In the genomic region with DNA sequence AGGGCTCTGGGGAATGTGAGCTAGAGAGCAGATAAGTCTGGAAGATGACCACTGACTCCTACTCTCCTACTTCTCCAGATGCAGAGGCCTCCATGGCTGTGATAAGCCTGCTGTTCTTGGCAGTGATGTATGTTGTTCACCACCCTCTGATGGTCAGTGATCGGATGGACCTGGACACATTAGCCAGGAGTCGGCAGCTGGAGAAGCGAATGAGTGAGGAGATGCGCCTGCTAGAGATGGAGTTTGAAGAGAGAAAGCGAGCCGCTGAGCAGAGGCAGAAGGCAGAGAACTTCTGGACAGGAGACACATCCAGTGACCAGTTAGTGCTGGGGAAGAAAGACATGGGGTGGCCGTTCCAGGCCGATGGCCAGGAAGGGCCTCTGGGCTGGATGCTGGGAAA, we compare ENCODE assay signal across 15 cellular contexts. TPM values are rescaled to one million over a fixed set of nuclear protein-coding genes. Genes with fewer than 3 reads are reported as not detected.
DNase-seq lines count a peak whose midpoint lies in the region; ATAC-seq and TF ChIP-seq lines count a peak whose summit lies in the region.
"Had no signal": no experiment of that assay in that cellular context is flagged by ENCODE, and none has a peak within 500 bp of the region (broad histone marks: within the 10 kb centered on the region; RNA-seq: fewer than 3 reads in every experiment).

No MANE protein-coding gene starts in this region.

- WGBS in psoas muscle, 3 donors: 90 to 93% (median 91%) methylated on average over 8 of the region's 8 CpGs

- H3K4me1 ChIP-seq in Karpas-422 (ENCODE audit: low read length) (peaks cover 32% of the 10 kb centered on the region), psoas muscle (no peaks in the 10 kb centered on the region)

- H3K27me3 ChIP-seq in Karpas-422 (ENCODE audit: low read length) (no peaks in the 10 kb centered on the region), psoas muscle (ENCODE audit: insufficient read depth in 3 of 3, low read length in 2 of 3) (peaks cover 0 to 44% (median 14%) of the 10 kb centered on the region in 3 donors)
- H3K27me3 ChIP-seq: ovary had no signal

- H3K4me2 ChIP-seq in Karpas-422 (ENCODE audit: low read depth, low read length, poor library complexity, severe bottlenecking): peak overlapping the region; percentile 85

- H4K20me1 ChIP-seq in Karpas-422 (ENCODE audit: insufficient read depth, low read depth, low read length): no peaks in the 10 kb centered on the region

- no peak for TF ChIP-seq CTCF in psoas muscle (IDR thresholded peaks at IDR 0.05)

- intact Hi-C loops in psoas muscle (cut with DNase I): no loop called here

- H3K9me3 Mint-ChIP-seq in activated naive CD8-positive, alpha-beta T cell treated with anti-CD3 and anti-CD28 coated beads, Interleukin-2, amount 50 U/mL, for 24 hours: no peaks in the 10 kb centered on the region

- H3K9me2 ChIP-seq in Karpas-422 (replicated peaks; ENCODE audit: insufficient read depth, low read length): no peaks in the 10 kb centered on the region

- H3K9ac ChIP-seq in Karpas-422 (ENCODE audit: low read length): peak overlapping the region; percentile 86

- DNase-seq in activated effector memory CD4-positive, alpha-beta T cell treated with anti-CD3 and anti-CD28 coated beads, Interleukin-2, amount 50 U/mL, for 16 hours: peak; percentile 57
- DNase-seq in activated effector memory CD4-positive, alpha-beta T cell treated with Interleukin-2 at 50 U/mL for 16 hours: no peak
- DNase-seq in Karpas-422: no peak
- no peak for DNase-seq in activated naive CD8-positive, alpha-beta T cell treated with anti-CD3 and anti-CD28 coated beads, Interleukin-2, amount 50 U/mL, for 24 hours
- no peak for DNase-seq in psoas muscle
- no peak for DNase-seq in NCI-H1417 (lab: John Stamatoyannopoulos, UW)
- DNase-seq in NCI-H2196 treated with DMSO at 0.1 percent for 48 hours (lab: John Stamatoyannopoulos, UW; ENCODE audit: unreplicated experiment): no peak
- DNase-seq: activated CD4-positive, CD25-positive, alpha-beta regulatory T cell treated with anti-CD3 and anti-CD28 coated beads, Interleukin-2, amount 50 U/mL, for 72 hours; DMS153; mesendoderm; NCI-H1105 treated with DMSO at 0.1 percent for 48 hours; NCI-H2227 treated with DMSO at 0.1 percent for 48 hours; ovary had no signal

- H3K36me3 ChIP-seq in Karpas-422 (ENCODE audit: insufficient read depth, low read length) (peaks cover 23% of the 10 kb centered on the region), psoas muscle (ENCODE audit: insufficient read depth in 1 of 2, low read depth in 1 of 2) (no peaks in the 10 kb centered on the region)
- H3K36me3 ChIP-seq: ovary had no signal

- H3K27ac ChIP-seq in Karpas-422 (ENCODE audit: low read length) (peak overlapping the region; percentile 5; the same call in 1 of the 2 replicates), psoas muscle (no peak overlapping the region)
- H3K27ac ChIP-seq: ovary had no signal

- H3K4me1 Mint-ChIP-seq in activated naive CD8-positive, alpha-beta T cell treated with anti-CD3 and anti-CD28 coated beads, Interleukin-2, amount 50 U/mL, for 24 hours: peaks cover 58% of the 10 kb centered on the region

- no peak overlapping the region for H3K27ac Mint-ChIP-seq in activated naive CD8-positive, alpha-beta T cell treated with anti-CD3 and anti-CD28 coated beads, Interleukin-2, amount 50 U/mL, for 24 hours

- peak overlapping the region; percentile 98 for H3K4me3 Mint-ChIP-seq in activated naive CD8-positive, alpha-beta T cell treated with anti-CD3 and anti-CD28 coated beads, Interleukin-2, amount 50 U/mL, for 24 hours

- no peak overlapping the region for H2AFZ ChIP-seq in Karpas-422 (ENCODE audit: low read length)

- no peaks in the 10 kb centered on the region for H3K9me3 ChIP-seq in Karpas-422 (ENCODE audit: low read length)
- no peaks in the 10 kb centered on the region for H3K9me3 ChIP-seq in psoas muscle
- H3K9me3 ChIP-seq: ovary had no signal

- peak overlapping the region; percentile 90 for H3K4me3 ChIP-seq in Karpas-422 (ENCODE audit: low read length)
- H3K4me3 ChIP-seq in psoas muscle: peak overlapping the region; percentile 71
- H3K4me3 ChIP-seq: ovary had no signal

- H3K79me2 ChIP-seq in Karpas-422 (ENCODE audit: low read length): peaks cover 46% of the 10 kb centered on the region

- ATAC-seq in activated naive CD8-positive, alpha-beta T cell treated with anti-CD3 and anti-CD28 coated beads, Interleukin-2, amount 50 U/mL, for 24 hours: no peak
- ATAC-seq in psoas muscle (no peak), GM18511 (IDR thresholded peaks at IDR 0.05; ENCODE audit: unreplicated experiment) (no peak)

- peaks cover 2% of the 10 kb centered on the region for H3K27me3 Mint-ChIP-seq in activated naive CD8-positive, alpha-beta T cell treated with anti-CD3 and anti-CD28 coated beads, Interleukin-2, amount 50 U/mL, for 24 hours

- H3K36me3 Mint-ChIP-seq in activated naive CD8-positive, alpha-beta T cell treated with anti-CD3 and anti-CD28 coated beads, Interleukin-2, amount 50 U/mL, for 24 hours (ENCODE audit: low read depth): peaks cover 41% of the 10 kb centered on the region

RNA-seq across cellular contexts. Expression of a gene that starts 1.4 kb away (rescaled TPM):
- total RNA-seq in Karpas-422 (2014; rRNA removed; shearing (Covaris generic); ENCODE audit: low replicate concordance): 12.4 and 21.2 TPM in 2 replicates
- total RNA-seq in psoas muscle: 1 to 10 TPM in 2 of 4 donors, under 1 TPM in 2; 0.42 to 1.2 (median 0.92) TPM
- under 1 TPM; 0.31 to 0.60 (median 0.38) TPM for polyA plus RNA-seq in psoas muscle
- total RNA-seq: H4 had no signal

RNA-seq across cellular contexts. Expression of a gene that starts 9.0 kb away (rescaled TPM):
- total RNA-seq in Karpas-422 (2014; rRNA removed; shearing (Covaris generic); ENCODE audit: low replicate concordance): 23.1 and 24.2 TPM in 2 replicates
- under 1 TPM; 0.32 to 0.62 (median 0.51) TPM for total RNA-seq in psoas muscle
- under 1 TPM; 0.30 to 0.43 (median 0.31) TPM for polyA plus RNA-seq in psoas muscle

RNA-seq across cellular contexts. Expression of a gene that starts 21.2 kb away (rescaled TPM):
- total RNA-seq in Karpas-422 (2014; rRNA removed; shearing (Covaris generic); ENCODE audit: low replicate concordance): 68.1 and 83.8 TPM in 2 replicates
- total RNA-seq in psoas muscle: 10 to 100 TPM; 61.1 to 83.1 (median 77.6) TPM
- polyA plus RNA-seq in psoas muscle: 10 to 100 TPM; 47.6 to 73.7 (median 69.5) TPM

Comparison
In these comparisons a context has a peak if more than half of its experiments do, and no peak if none do; other contexts are left out.
1. RNA of a gene that starts 9.0 kb away (total RNA-seq): 23.1 to 24.2 TPM in Karpas-422; 0.32 to 0.62 TPM in psoas muscle; every median in the first group is over 10 times any median in the second.